Comparison of ENCODE assay signal across 1 cellular context in genomic region chr9:128127568-128127989, GRCh38.
TF ChIP-seq lines count a peak whose summit lies in the region.

PTGES2 (minus strand) TSS chr9:128127729; CDS start chr9:128127717, 12 bp downstream.

TF ChIP-seq in A549, 52 proteins besides CTCF, POLR2A, EP300 and RAD21 (continued from another document):
- TF ChIP-seq NR3C1 (IDR thresholded peaks at IDR 0.05) (no peak), RNF2 (IDR thresholded peaks at IDR 0.05; ENCODE audit: borderline replicate concordance, low read depth) (no peak), SREBF2 (IDR thresholded peaks at IDR 0.05) (no peak), ELK1 (IDR thresholded peaks at IDR 0.05; ENCODE audit: low read depth, low read length) (no peak), RARB (CRISPR knock-in tag; IDR thresholded peaks at IDR 0.05) (no peak), NPAS2 (CRISPR knock-in tag; IDR thresholded peaks at IDR 0.05; ENCODE audit: borderline replicate concordance) (no peak), EHMT2 (IDR thresholded peaks at IDR 0.05; ENCODE audit: low read depth) (no peak)
TF ChIP-seq in A549: peak in this region for 9.
